Comparison of ENCODE assay signal across 8 cellular contexts in genomic region chr10:6204341-6205191, GRCh38. TPM values are rescaled to one million over a fixed set of nuclear protein-coding genes. Genes with fewer than 3 reads are reported as not detected.
DNase-seq lines count a peak whose midpoint lies in the region; ATAC-seq and TF ChIP-seq lines count a peak whose summit lies in the region.

No MANE protein-coding gene starts in this region.

- H2BK12ac ChIP-seq in mesenchymal stem cell (ENCODE audit: low read length in 2 of 2) = peak overlapping the region; percentile 38 to 70

- peak overlapping the region; percentile 79 for H4K8ac ChIP-seq in mesenchymal stem cell (ENCODE audit: low read length)

- DNase-seq in GM13977 (ENCODE audit: low spot score) = peak; percentile 30
- peak; percentile 45 to 77 for DNase-seq in PC-9
- no peak for DNase-seq in effector memory CD4-positive, alpha-beta T cell
- peak; percentile 74 for DNase-seq in mesenchymal stem cell
- no peak for DNase-seq in tibial nerve (ENCODE audit: low spot score in 2 of 2)

- peak overlapping the region in 1 of 2 experiments; percentile 55 for H3K14ac ChIP-seq in mesenchymal stem cell (ENCODE audit: low read length in 2 of 2)

- BruUV-seq in PC-9 (replicated peaks; lab: Mats Ljungman, UMichigan) = no TSS peak

- WGBS in mesenchymal stem cell = 29% methylated on average over 20 of the region's 24 CpGs
- 30 to 38% methylated on average over 11 to 17 of the region's 24 CpGs for WGBS in tibial nerve, 2 donors

- TF ChIP-seq EP300 in tibial nerve (IDR thresholded peaks at IDR 0.05) = no peak

- H3K4me1 ChIP-seq in PC-9 (replicated peaks; ENCODE audit: insufficient read depth) (peaks cover 14% of the 10 kb centered on the region; the same call in 1 of the 2 replicates), mesenchymal stem cell (ENCODE audit: control insufficient read depth, insufficient read depth, low read depth, low read length) (peaks cover 34% of the 10 kb centered on the region), tibial nerve (peaks cover 0 to 68% (median 28%) of the 10 kb centered on the region in 4 donors)
- peaks cover 21% of the 10 kb centered on the region for H3K4me1 ChIP-seq in effector memory CD4-positive, alpha-beta T cell (ENCODE audit: control insufficient read depth, insufficient read depth, low read length, poor library complexity, severe bottlenecking)

- H3K23ac ChIP-seq in mesenchymal stem cell (ENCODE audit: low read length in 2 of 2) = peak overlapping the region in 1 of 2 experiments; percentile 89

- CTCF ChIA-PET in PC-9 (lab: Charles Lee) = interaction anchor here (1.1 kb wide), 1 partner anchor 197 kb away, joined by 5 read pairs; no protein-coding TSS in a partner anchor

- H3K4me2 ChIP-seq in PC-9 = peak overlapping the region; percentile 91
- peak overlapping the region; percentile 99 for H3K4me2 ChIP-seq in mesenchymal stem cell (ENCODE audit: low read length, poor library complexity, severe bottlenecking)

- in situ Hi-C loops in GM13977 (cut with MboI; ENCODE audit: low pct_unique_long_range_greater_than_20kb, low sequenced_read_pairs, unreplicated experiment) = no loop called here

- H2BK120ac ChIP-seq in mesenchymal stem cell (ENCODE audit: low read depth, low read length) = peak overlapping the region; percentile 67

- no peaks in the 10 kb centered on the region for H3K9me2 ChIP-seq in PC-9 (ENCODE audit: insufficient read depth)

- peak overlapping the region; percentile 73 for H2AK5ac ChIP-seq in mesenchymal stem cell (ENCODE audit: low read length, severe bottlenecking)

- peak overlapping the region; percentile 92 for H3K9ac ChIP-seq in mesenchymal stem cell (ENCODE audit: low read length)

- peak overlapping the region; percentile 79 for H2BK5ac ChIP-seq in mesenchymal stem cell (ENCODE audit: low read depth, low read length, poor library complexity, severe bottlenecking)

- no peak for TF ChIP-seq POLR2A in tibial nerve (IDR thresholded peaks at IDR 0.05)

- intact Hi-C loops in PC-9 (cut with micrococcal nuclease; ENCODE audit: unreplicated experiment) = loop anchor here (5.0 to 10.0 kb wide), 3 partner anchors 73 to 460 kb away; no protein-coding TSS in a partner anchor

- peak overlapping the region; percentile 40 to 75 for H3K18ac ChIP-seq in mesenchymal stem cell (ENCODE audit: low read depth in 1 of 2, low read length in 2 of 2)

- peaks cover 15% of the 10 kb centered on the region for H3K79me1 ChIP-seq in mesenchymal stem cell (replicated peaks; ENCODE audit: low read length, poor library complexity, severe bottlenecking)

- H3K27me3 ChIP-seq in PC-9 (ENCODE audit: insufficient read depth, low read depth) (no peaks in the 10 kb centered on the region), mesenchymal stem cell (ENCODE audit: control insufficient read depth in 1 of 2, insufficient read depth in 1 of 2, low read length in 2 of 2) (peaks cover 0 to 4% of the 10 kb centered on the region in 2 experiments), tibial nerve (no peaks in the 10 kb centered on the region)
- no peaks in the 10 kb centered on the region for H3K27me3 ChIP-seq in effector memory CD4-positive, alpha-beta T cell (replicated peaks; ENCODE audit: control insufficient read depth, insufficient read depth, low read length, poor library complexity, severe bottlenecking)

- peaks cover 11% of the 10 kb centered on the region for H4K20me1 ChIP-seq in PC-9 (ENCODE audit: insufficient read depth)

- H3K4ac ChIP-seq in mesenchymal stem cell (ENCODE audit: low read depth in 1 of 2, low read length in 2 of 2) = peak overlapping the region; percentile 24 to 49

- H3K4me3 ChIP-seq in PC-9 (peak overlapping the region; percentile 90), mesenchymal stem cell (ENCODE audit: insufficient read depth in 1 of 2, low read depth in 1 of 2, low read length in 2 of 2) (peak overlapping the region; percentile 90 to 92), tibial nerve (peak overlapping the region; percentile 52 to 83 (median 75))
- H3K4me3 ChIP-seq in effector memory CD4-positive, alpha-beta T cell (ENCODE audit: insufficient read depth, low read depth, low read length, poor library complexity, severe bottlenecking) = peak overlapping the region; percentile 99

- POLR2A ChIA-PET in PC-9 (lab: Charles Lee; ENCODE audit: unreplicated experiment) = interaction anchor here (0.6 kb wide), 3 partner anchors 60 to 210 kb away, joined by 3 to 13 read pairs (median 5); no protein-coding TSS in a partner anchor

- H3K36me3 ChIP-seq in PC-9 (ENCODE audit: low read depth) = no peaks in the 10 kb centered on the region
- no peaks in the 10 kb centered on the region for H3K36me3 ChIP-seq in effector memory CD4-positive, alpha-beta T cell (ENCODE audit: control insufficient read depth, insufficient read depth, low read length)
- H3K36me3 ChIP-seq in mesenchymal stem cell (ENCODE audit: control insufficient read depth in 1 of 2, insufficient read depth in 2 of 2, low read depth in 1 of 2, low read length in 2 of 2) = no peaks in the 10 kb centered on the region
- H3K36me3 ChIP-seq in tibial nerve = no peaks in the 10 kb centered on the region

- peak overlapping the region; percentile 71 for H4K91ac ChIP-seq in mesenchymal stem cell (ENCODE audit: low read length)

- peak overlapping the region; percentile 97 for H2BK15ac ChIP-seq in mesenchymal stem cell (ENCODE audit: low read depth, poor library complexity, severe bottlenecking)

- H3K9me3 ChIP-seq in PC-9 (ENCODE audit: insufficient read depth, low read depth) (no peaks in the 10 kb centered on the region), mesenchymal stem cell (ENCODE audit: control insufficient read depth, low read length) (no peaks in the 10 kb centered on the region), tibial nerve (no peaks in the 10 kb centered on the region)
- no peaks in the 10 kb centered on the region for H3K9me3 ChIP-seq in effector memory CD4-positive, alpha-beta T cell (ENCODE audit: control insufficient read depth, low read length)

- H3K79me2 ChIP-seq in PC-9 (ENCODE audit: low read depth) = peaks cover 32% of the 10 kb centered on the region

- H3F3A ChIP-seq in PC-9 (ENCODE audit: insufficient read depth, low read depth) = peaks cover 6% of the 10 kb centered on the region

- peak overlapping the region; percentile 49; the same call in 1 of the 2 replicates for H3K27ac ChIP-seq in PC-9
- H3K27ac ChIP-seq in effector memory CD4-positive, alpha-beta T cell (ENCODE audit: insufficient read depth, low read length, poor library complexity, severe bottlenecking) = no peak overlapping the region
- peak overlapping the region; percentile 47 for H3K27ac ChIP-seq in mesenchymal stem cell (ENCODE audit: low read length, poor library complexity, severe bottlenecking)
- H3K27ac ChIP-seq in tibial nerve = peak overlapping the region in 3 of 4 donors; percentile 81 to 95 (median 83)

- peak overlapping the region; percentile 76; the same call in 1 of the 2 replicates for H2AFZ ChIP-seq in PC-9
- H2AFZ ChIP-seq in mesenchymal stem cell (ENCODE audit: low read depth, low read length) = no peak overlapping the region

- TF ChIP-seq CTCF in GM13977 (IDR thresholded peaks at IDR 0.05; ENCODE audit: extremely low read depth, insufficient read depth, missing control alignments) = no peak
- no peak for TF ChIP-seq CTCF in PC-9 (conservative IDR thresholded peaks at IDR 0.05)
- TF ChIP-seq CTCF in tibial nerve (IDR thresholded peaks at IDR 0.05) = no peak

- no peak for ATAC-seq in HG03280 (IDR thresholded peaks at IDR 0.05; ENCODE audit: unreplicated experiment)
- no peak for ATAC-seq in GM18873 (IDR thresholded peaks at IDR 0.05; ENCODE audit: low FRiP score, unreplicated experiment)
- ATAC-seq in HG02981 (IDR thresholded peaks at IDR 0.05; ENCODE audit: unreplicated experiment) = no peak

RNA-seq across cellular contexts. Expression of gene PFKFB3, which starts 1.8 kb away (rescaled TPM):
- total RNA-seq in PC-9 (2021) (37.8 and 54.7 TPM in 2 replicates), tibial nerve (100 to 1,000 TPM in 2 of 4 donors, 10 to 100 TPM in 2; 72.0 to 183 (median 98.7) TPM)
- polyA plus RNA-seq in mesenchymal stem cell (2013, experiment 1 of 2) = 14.6 TPM
- polyA plus RNA-seq in mesenchymal stem cell (2013, experiment 2 of 2) = 15.8 TPM

Comparison
In these comparisons a context has a peak if more than half of its experiments do, and no peak if none do; other contexts are left out.
1. DNase-seq: peak in GM13977 (single experiment), PC-9 (2 of 2) and mesenchymal stem cell (single experiment); none in effector memory CD4-positive, alpha-beta T cell (0 of 3) and tibial nerve (0 of 2).
2. Peak in every context shown above with its lines, with median percentiles within 50 percentile points of each other: H3K4me3 ChIP-seq.